21 cellular contexts compared by ENCODE assay signal in genomic region chr11:78840623-78841022, GRCh38.
DNase-seq lines count a peak whose midpoint lies in the region; ATAC-seq and TF ChIP-seq lines count a peak whose summit lies in the region.
"Had no signal": no experiment of that assay in that cellular context is flagged by ENCODE, and none has a peak within 500 bp of the region (broad histone marks: within the 10 kb centered on the region; RNA-seq: fewer than 3 reads in every experiment).

No MANE protein-coding gene starts in this region.

- H3K4me2 ChIP-seq in GM23248 (ENCODE audit: unreplicated experiment): peak overlapping the region; percentile 67
- H3K4me2 ChIP-seq: KMS-11 had no signal

- TF ChIP-seq POLR2A in esophagus squamous epithelium (IDR thresholded peaks at IDR 0.05) (no peak), lower leg skin (IDR thresholded peaks at IDR 0.05) (no peak)

- no peaks in the 10 kb centered on the region for H3K9me3 ChIP-seq in GM23248 (ENCODE audit: low read depth)
- H3K9me3 ChIP-seq in esophagus squamous epithelium: no peaks in the 10 kb centered on the region

- H3K27me3 ChIP-seq in GM23248 (replicated peaks; ENCODE audit: insufficient read depth): no peaks in the 10 kb centered on the region
- H3K27me3 ChIP-seq in esophagus squamous epithelium: no peaks in the 10 kb centered on the region

- TF ChIP-seq CTCF in esophagus squamous epithelium (IDR thresholded peaks at IDR 0.05): no peak
- TF ChIP-seq CTCF in lower leg skin (IDR thresholded peaks at IDR 0.05): no peak

- DNase-seq in GM23248 (peak; percentile 74), esophagus squamous epithelium (lab: John Stamatoyannopoulos, UW) (no peak), lower leg skin (ENCODE audit: low spot score in 2 of 2) (peak; percentile 27 to 79), stromal cell of bone marrow (ENCODE audit: low read depth) (peak; percentile 77), HuH-7 (ENCODE audit: low spot score) (no peak), NCI-H446 treated with DMSO at 0.1 percent for 48 hours (lab: John Stamatoyannopoulos, UW) (no peak)
- DNase-seq: activated CD4-positive, alpha-beta T cell treated with anti-CD3 and anti-CD28 coated beads, Interleukin-2, amount 10 ng/mL, durations not matched to agents 24 days and 14 days; activated T-cell treated with anti-CD3 and anti-CD28 coated beads, Interleukin-2, amount 50 U/mL, for 72 hours; anterior cingulate cortex; CD4-positive, CD25-positive, alpha-beta regulatory T cell; effector CD8-positive, alpha-beta T cell; hippocampal formation; NCI-H1694; NCI-H524; nucleus accumbens; stimulated activated CD8-positive, alpha-beta memory T cell treated with anti-CD3 and anti-CD28 coated beads, Interleukin-4, amount 100 ng/mL, for 48 hours; T-helper 17 cell had no signal

- H3K9ac ChIP-seq in GM23248: peak overlapping the region; percentile 63
- H3K9ac ChIP-seq: KMS-11 had no signal

- intact Hi-C loops in esophagus squamous epithelium (cut with DNase I) (no loop called here), lower leg skin (cut with DNase I; ENCODE audit: low total_unique reads) (no loop called here)

- no peaks in the 10 kb centered on the region for H4K20me1 ChIP-seq in GM23248 (ENCODE audit: insufficient read depth)

- H3K4me3 ChIP-seq in GM23248 (0 out of 2 replicates have a peak overlapping the region, but pooled peaks have one; percentile 13), esophagus squamous epithelium (no peak overlapping the region), lower leg skin (ENCODE audit: low read depth, poor library complexity, severe bottlenecking) (no peak overlapping the region)

- peak overlapping the region; percentile 42 for H2AFZ ChIP-seq in GM23248

- no peaks in the 10 kb centered on the region for H3K79me2 ChIP-seq in GM23248 (ENCODE audit: insufficient read depth)

- peaks cover 15% of the 10 kb centered on the region for H3F3A ChIP-seq in GM23248 (ENCODE audit: insufficient read depth)

- H3K27ac ChIP-seq in GM23248 (peak overlapping the region; percentile 87), esophagus squamous epithelium (peak overlapping the region in 3 of 4 donors; percentile 45 to 86 (median 78))
- H3K27ac ChIP-seq: KMS-11 had no signal

- ATAC-seq in GM21390 (IDR thresholded peaks at IDR 0.05; ENCODE audit: unreplicated experiment) (no peak), GM19324 (IDR thresholded peaks at IDR 0.05; ENCODE audit: low FRiP score, unreplicated experiment) (no peak)
- ATAC-seq: activated T-cell treated with anti-CD3 and anti-CD28 coated beads, Interleukin-2, amount 50 U/mL, for 72 hours; Panc1; T-helper 17 cell had no signal

- no peaks in the 10 kb centered on the region for H3K36me3 ChIP-seq in GM23248 (ENCODE audit: low read depth)
- H3K36me3 ChIP-seq in esophagus squamous epithelium: no peaks in the 10 kb centered on the region

- in situ Hi-C loops in GM23248 (cut with MboI): no loop called here

- WGBS in GM23248 (ENCODE audit: low coverage in 1 of 2, low lambda C conversion rate in 2 of 2, missing lambda C conversion rate in 2 of 2), 2 experiments: 3 to 5% methylated on average over 4 of the region's 4 CpGs
- 41 to 48% methylated on average over 4 of the region's 4 CpGs for WGBS in esophagus squamous epithelium, 2 donors
- whole genome bisulfite sequencing in lower leg skin, 2 donors: 26 to 60% methylated on average over 4 of the region's 4 CpGs

- H3K9me2 ChIP-seq in GM23248 (ENCODE audit: insufficient read depth): no peaks in the 10 kb centered on the region

- H3K4me1 ChIP-seq in GM23248 (ENCODE audit: insufficient read depth): peaks cover 11% of the 10 kb centered on the region
- H3K4me1 ChIP-seq in esophagus squamous epithelium: peaks cover 0 to 18% (median 12%) of the 10 kb centered on the region in 3 donors

Comparison
In these comparisons a context has a peak if more than half of its experiments do, and no peak if none do; other contexts are left out.
1. DNase-seq: peak in GM23248 (single experiment), lower leg skin (2 of 2) and stromal cell of bone marrow (single experiment); none in esophagus squamous epithelium (single experiment), HuH-7 (single experiment) and NCI-H446 treated with DMSO at 0.1 percent for 48 hours (single experiment).